In the genomic region with DNA sequence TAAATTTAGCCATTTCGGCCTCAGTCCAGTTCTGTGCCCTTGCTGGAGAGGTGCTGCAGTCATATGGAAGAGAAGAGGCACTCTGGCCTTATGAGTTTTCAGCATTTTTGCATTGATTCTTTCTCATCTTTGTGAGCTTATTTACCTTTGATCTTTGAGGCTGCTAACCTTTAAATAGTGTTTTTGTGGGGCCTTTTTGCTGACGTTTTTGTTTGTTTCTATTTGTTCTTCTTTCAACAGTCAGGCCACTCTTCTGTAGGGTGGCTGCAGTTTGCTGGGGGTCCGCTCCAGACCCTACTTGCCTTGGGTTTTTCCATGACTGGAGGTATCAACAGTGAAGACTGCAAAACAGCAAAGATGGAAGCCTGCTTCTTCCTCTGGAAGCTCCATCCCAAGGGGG, we compare ENCODE assay signal across 27 cellular contexts.
"Had no signal": no experiment of that assay in that cellular context is flagged by ENCODE, and none has a peak within 500 bp of the region (broad histone marks: within the 10 kb centered on the region; RNA-seq: fewer than 3 reads in every experiment).

No MANE protein-coding gene starts in this region.

- H3K4me3 ChIP-seq: stomach, suprapubic skin, testis, thoracic aorta, thyroid gland, tibial artery, tibial nerve, transverse colon, upper lobe of left lung, upper lobe of right lung, uterus, vagina had no signal

- DNase-seq: stimulated activated CD4-positive, alpha-beta T cell treated with anti-CD3 and anti-CD28 coated beads, Interleukin-2, amount 100 ng/mL, for 48 hours; stimulated activated CD4-positive, alpha-beta T cell treated with anti-CD3 and anti-CD28 coated beads, Interleukin-4, amount 100 ng/mL, for 1 hour; stimulated activated CD4-positive, alpha-beta T cell treated with anti-CD3 and anti-CD28 coated beads, Interleukin-4, amount 100 ng/mL, for 24 hours; stimulated activated CD4-positive, alpha-beta T cell treated with anti-CD3 and anti-CD28 coated beads, Interleukin-4, amount 100 ng/mL, for 4 hours; stimulated activated CD8-positive, alpha-beta memory T cell treated with anti-CD3 and anti-CD28 coated beads, Interleukin-4, amount 100 ng/mL, for 48 hours; stimulated activated naive B cell treated with anti-CD40 and anti-IgM and Interleukin-4, amounts not matched to agents 10 μg/mL and 1 μg/mL and 100 μg/mL, for 72 hours; stimulated activated naive CD4-positive, alpha-beta T cell; stimulated activated naive CD4-positive, alpha-beta T cell treated with Interleukin-2 at 50 U/mL for 16 hours; stimulated activated naive CD8-positive, alpha-beta T cell treated with anti-CD3 and anti-CD28 coated beads, Interleukin-15, amount 100 ng/mL, for 72 hours; stimulated activated naive CD8-positive, alpha-beta T cell treated with anti-CD3 and anti-CD28 coated beads, Interleukin-15, Interleukin-2, amounts not matched to agents 100 U/mL and 50 U/mL, for 24 hours; stomach; substantia nigra; testis; thyroid gland; tibial artery; transverse colon; trophoblast cell; upper lobe of left lung; upper lobe of right lung; uterus had no signal

- FAIRE-seq: urothelium cell line had no signal

- H3K36me3 ChIP-seq: stomach, suprapubic skin, thoracic aorta, thyroid gland, tibial artery, tibial nerve, transverse colon, upper lobe of left lung, upper lobe of right lung, uterus, vagina had no signal

- H3K9me3 ChIP-seq: testis, thoracic aorta, thyroid gland, tibial artery, upper lobe of right lung, uterus, vagina had no signal

- ATAC-seq: stimulated activated effector memory CD8-positive, alpha-beta T cell treated with anti-CD3 and anti-CD28 coated beads, Interleukin-12 subunit alpha, Interleukin-12 subunit beta, amount 100 ng/mL, for 72 hours; stimulated activated memory B cell treated with anti-CD40 and anti-IgM and Interleukin-4, amounts not matched to agents 10 μg/mL and 1 μg/mL and 100 μg/mL, for 72 hours; stimulated activated naive B cell treated with anti-CD40 and anti-IgM and Interleukin-4, amounts not matched to agents 10 μg/mL and 1 μg/mL and 100 μg/mL, for 72 hours; stimulated activated naive CD8-positive, alpha-beta T cell treated with anti-CD3 and anti-CD28 coated beads, Interleukin-15, amount 100 ng/mL, for 72 hours; stimulated activated naive CD8-positive, alpha-beta T cell treated with anti-CD3 and anti-CD28 coated beads, Interleukin-15, Interleukin-2, amounts not matched to agents 100 U/mL and 50 U/mL, for 24 hours; upper lobe of right lung had no signal

- H3K27me3 ChIP-seq: stomach, suprapubic skin, testis, thyroid gland, tibial artery, tibial nerve, transverse colon, upper lobe of left lung, upper lobe of right lung, uterus, vagina had no signal

- H3K27ac ChIP-seq: stomach, suprapubic skin, testis, thoracic aorta, thyroid gland, tibial artery, tibial nerve, transverse colon, upper lobe of left lung, upper lobe of right lung, uterus, vagina had no signal

- H3K4me1 ChIP-seq: stomach, suprapubic skin, testis, thyroid gland, tibial artery, tibial nerve, transverse colon, upper lobe of left lung, upper lobe of right lung, uterus, vagina had no signal
